ENCODE assay signal across 22 cellular contexts in the genomic region with DNA sequence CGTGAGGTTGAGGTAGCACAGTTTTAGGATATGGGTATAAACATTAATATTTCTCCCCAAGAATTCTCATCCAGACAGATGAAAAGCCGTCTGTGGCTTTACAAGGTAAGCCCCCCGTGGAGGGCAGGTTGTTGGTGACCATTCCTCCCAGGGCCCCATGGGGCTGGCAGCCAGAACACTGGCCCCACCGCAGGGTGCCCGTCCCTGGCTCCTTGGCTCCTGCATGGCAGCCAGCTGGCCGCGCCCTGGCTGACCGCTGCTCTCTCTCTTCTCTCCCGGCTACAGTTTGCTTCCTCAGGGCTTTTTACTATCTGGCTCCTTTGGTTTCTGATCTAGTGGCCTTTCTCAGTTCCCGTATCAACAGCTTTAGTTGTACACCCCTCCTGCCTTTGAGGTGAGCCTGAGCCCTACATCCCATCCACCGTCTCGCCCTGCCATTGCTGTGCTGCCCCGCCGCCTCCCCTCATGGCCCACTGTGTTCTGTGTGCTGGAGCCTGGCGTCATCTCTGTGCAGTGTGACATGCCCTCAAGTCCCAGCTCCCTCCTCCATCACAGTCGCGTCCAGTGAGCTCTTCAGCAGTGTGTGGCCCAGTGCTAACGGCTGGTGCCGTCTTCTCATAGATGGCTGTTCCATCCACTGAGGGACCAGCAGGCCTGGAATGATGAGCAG. TPM values are rescaled to one million over a fixed set of nuclear protein-coding genes. Genes with fewer than 3 reads are reported as not detected.
DNase-seq lines count a peak whose midpoint lies in the region; ATAC-seq and TF ChIP-seq lines count a peak whose summit lies in the region.
"Had no signal": no experiment of that assay in that cellular context is flagged by ENCODE, and none has a peak within 500 bp of the region (broad histone marks: within the 10 kb centered on the region; RNA-seq: fewer than 3 reads in every experiment).

No MANE protein-coding gene starts in this region.

- H3K4me1 Mint-ChIP-seq in CD14-positive monocyte = peaks cover 14% of the 10 kb centered on the region
- peaks cover 13% of the 10 kb centered on the region for H3K4me1 Mint-ChIP-seq in CD8-positive, alpha-beta T cell (ENCODE audit: low read depth)
- H3K4me1 Mint-ChIP-seq in WTC11 = peaks cover 45% of the 10 kb centered on the region
- H3K4me1 Mint-ChIP-seq in nephron = peaks cover 68% of the 10 kb centered on the region

- H3K9me3 ChIP-seq in CD8-positive, alpha-beta T cell (ENCODE audit: low read length) = no peaks in the 10 kb centered on the region
- H3K9me3 ChIP-seq: gastroesophageal sphincter, MG63, transverse colon had no signal

- H3K27ac ChIP-seq in CD8-positive, alpha-beta T cell (ENCODE audit: low read depth, low read length) = no peak overlapping the region
- H3K27ac ChIP-seq: gastroesophageal sphincter, parathyroid adenoma, transverse colon had no signal

- H3K4me3 Mint-ChIP-seq in CD14-positive monocyte (no peak overlapping the region), WTC11 (no peak overlapping the region), nephron (no peak overlapping the region)
- H3K4me3 Mint-ChIP-seq in CD8-positive, alpha-beta T cell = no peak overlapping the region

- no peak for DNase-seq in CD14-positive monocyte (ENCODE audit: low spot score)
- no peak for DNase-seq in CD8-positive, alpha-beta T cell
- DNase-seq in WTC11 (ENCODE audit: low spot score) = no peak
- no peak for DNase-seq in NCI-H82 treated with DMSO at 0.1 percent for 48 hours (lab: John Stamatoyannopoulos, UW; ENCODE audit: unreplicated experiment)
- DNase-seq in hypothalamus (lab: John Stamatoyannopoulos, UW) = no peak
- DNase-seq in germinal center (ENCODE audit: low spot score) = no peak
- DNase-seq: activated CD4-positive, alpha-beta T cell treated with anti-CD3 and anti-CD28 coated beads for 1 hour; activated effector memory CD4-positive, alpha-beta T cell treated with Interleukin-2 at 50 U/mL for 16 hours; AML-193; effector CD4-positive, alpha-beta T cell; kidney glomerular epithelial cell; mammary epithelial cell; MG63; NCI-H1436; NCI-H510A treated with DMSO at 0.1 percent for 48 hours; stimulated activated CD4-positive, alpha-beta T cell treated with anti-CD3 and anti-CD28 coated beads, Interleukin-2, amount 100 ng/mL, for 24 hours; stimulated activated naive CD4-positive, alpha-beta T cell treated with Interleukin-2 at 50 U/mL for 16 hours; transverse colon had no signal

- H3K27me3 Mint-ChIP-seq in CD14-positive monocyte (ENCODE audit: low read depth in 3 of 3) = peaks cover 5 to 15% (median 13%) of the 10 kb centered on the region in 3 donors
- H3K27me3 Mint-ChIP-seq in CD8-positive, alpha-beta T cell (ENCODE audit: low read depth) = no peaks in the 10 kb centered on the region
- no peaks in the 10 kb centered on the region for H3K27me3 Mint-ChIP-seq in WTC11 (ENCODE audit: low read depth)
- peaks cover 14% of the 10 kb centered on the region for H3K27me3 Mint-ChIP-seq in nephron (ENCODE audit: low read depth)

- intact Hi-C loops in CD14-positive monocyte (cut with micrococcal nuclease) = no loop called here
- intact Hi-C loops in CD8-positive, alpha-beta T cell (cut with DNase I, micrococcal nuclease) = no loop called here

- CTCF ChIA-PET in CD8-positive, alpha-beta T cell (lab: Charles Lee) = interaction anchor here (1.2 to 2.8 kb wide), 5 partner anchors 10 to 100 kb away, joined by 3 to 9 read pairs (median 5); partner anchors contain the start of gene RAB35
- CTCF ChIA-PET in WTC11 (lab: Charles Lee) = no interaction called here

- peaks cover 19 to 22% of the 10 kb centered on the region in 2 donors for H3K36me3 Mint-ChIP-seq in CD14-positive monocyte
- H3K36me3 Mint-ChIP-seq in CD8-positive, alpha-beta T cell = peaks cover 43% of the 10 kb centered on the region
- no peaks in the 10 kb centered on the region; the same call in 1 of the 2 replicates for H3K36me3 Mint-ChIP-seq in WTC11
- H3K36me3 Mint-ChIP-seq in nephron (ENCODE audit: low read depth) = peaks cover 6% of the 10 kb centered on the region

- H3K27ac Mint-ChIP-seq in CD14-positive monocyte (peak overlapping the region in 4 of 7 donors; percentile 32 to 52 (median 44)), WTC11 (peak overlapping the region; percentile 50; the same call in 1 of the 2 replicates), nephron (peak overlapping the region; percentile 5 to 41 (median 40))
- peak overlapping the region; percentile 50 for H3K27ac Mint-ChIP-seq in CD8-positive, alpha-beta T cell

- H3K9me3 Mint-ChIP-seq in CD14-positive monocyte = no peaks in the 10 kb centered on the region
- H3K9me3 Mint-ChIP-seq in CD8-positive, alpha-beta T cell = no peaks in the 10 kb centered on the region
- no peaks in the 10 kb centered on the region for H3K9me3 Mint-ChIP-seq in WTC11
- H3K9me3 Mint-ChIP-seq in nephron = no peaks in the 10 kb centered on the region

- ATAC-seq in CD8-positive, alpha-beta T cell = no peak
- ATAC-seq in WTC11 = no peak
- ATAC-seq: esophagus mucosa, gastroesophageal sphincter had no signal

- TF ChIP-seq CTCF in CD14-positive monocyte (IDR thresholded peaks at IDR 0.05) (no peak), WTC11 (IDR thresholded peaks at IDR 0.05) (no peak), nephron (IDR thresholded peaks at IDR 0.05; ENCODE audit: unreplicated experiment in 3 of 3) (no peak)
- no peak for TF ChIP-seq CTCF in CD8-positive, alpha-beta T cell (IDR thresholded peaks at IDR 0.05)

- POLR2A ChIA-PET in CD8-positive, alpha-beta T cell (lab: Charles Lee) = interaction anchor here (1.2 kb wide), 1 partner anchor 102 kb away, joined by 3 read pairs; the partner anchor contains the start of gene BICDL1
- POLR2A ChIA-PET in WTC11 (lab: Charles Lee) = interaction anchor here (1.7 kb wide), 1 partner anchor 26 kb away, joined by 5 read pairs; the partner anchor contains the start of gene RAB35

- H3K4me3 ChIP-seq in CD8-positive, alpha-beta T cell (ENCODE audit: low read depth, low read length) = no peak overlapping the region
- H3K4me3 ChIP-seq: gastroesophageal sphincter, MG63, transverse colon had no signal

- H3K4me1 ChIP-seq in CD8-positive, alpha-beta T cell (ENCODE audit: insufficient read depth, low read length) = peaks cover 12% of the 10 kb centered on the region

- H3K27me3 ChIP-seq in CD8-positive, alpha-beta T cell (ENCODE audit: insufficient read depth, low read length) = no peaks in the 10 kb centered on the region
- H3K27me3 ChIP-seq: gastroesophageal sphincter, MG63, transverse colon had no signal

- H3K36me3 ChIP-seq in CD8-positive, alpha-beta T cell (ENCODE audit: insufficient read depth, low read length) = no peaks in the 10 kb centered on the region
- H3K36me3 ChIP-seq: transverse colon had no signal

TF ChIP-seq in WTC11, 78 proteins besides CTCF, POLR2A, EP300 and RAD21 (continues in another document):
- TF ChIP-seq ZNF232 (CRISPR knock-in tag; IDR thresholded peaks at IDR 0.05) (no peak), KAT7 (CRISPR knock-in tag; IDR thresholded peaks at IDR 0.05; ENCODE audit: borderline replicate concordance) (no peak), ZNF121 (CRISPR knock-in tag; IDR thresholded peaks at IDR 0.05) (no peak), TEAD1 (CRISPR knock-in tag; IDR thresholded peaks at IDR 0.05) (no peak), TEAD4 (CRISPR knock-in tag; IDR thresholded peaks at IDR 0.05) (no peak), ZNF425 (CRISPR knock-in tag; conservative IDR thresholded peaks at IDR 0.05) (no peak), FOXK1 (CRISPR knock-in tag; IDR thresholded peaks at IDR 0.05) (no peak), PRRX2 (CRISPR knock-in tag; IDR thresholded peaks at IDR 0.05) (no peak)
- TF ChIP-seq, protein P1, sequence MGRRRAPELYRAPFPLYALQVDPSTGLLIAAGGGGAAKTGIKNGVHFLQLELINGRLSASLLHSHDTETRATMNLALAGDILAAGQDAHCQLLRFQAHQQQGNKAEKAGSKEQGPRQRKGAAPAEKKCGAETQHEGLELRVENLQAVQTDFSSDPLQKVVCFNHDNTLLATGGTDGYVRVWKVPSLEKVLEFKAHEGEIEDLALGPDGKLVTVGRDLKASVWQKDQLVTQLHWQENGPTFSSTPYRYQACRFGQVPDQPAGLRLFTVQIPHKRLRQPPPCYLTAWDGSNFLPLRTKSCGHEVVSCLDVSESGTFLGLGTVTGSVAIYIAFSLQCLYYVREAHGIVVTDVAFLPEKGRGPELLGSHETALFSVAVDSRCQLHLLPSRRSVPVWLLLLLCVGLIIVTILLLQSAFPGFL (CRISPR knock-in tag; IDR thresholded peaks at IDR 0.05; ENCODE audit: borderline replicate concordance) = no peak
- TF ChIP-seq, protein P2, sequence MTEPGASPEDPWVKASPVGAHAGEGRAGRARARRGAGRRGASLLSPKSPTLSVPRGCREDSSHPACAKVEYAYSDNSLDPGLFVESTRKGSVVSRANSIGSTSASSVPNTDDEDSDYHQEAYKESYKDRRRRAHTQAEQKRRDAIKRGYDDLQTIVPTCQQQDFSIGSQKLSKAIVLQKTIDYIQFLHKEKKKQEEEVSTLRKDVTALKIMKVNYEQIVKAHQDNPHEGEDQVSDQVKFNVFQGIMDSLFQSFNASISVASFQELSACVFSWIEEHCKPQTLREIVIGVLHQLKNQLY (CRISPR knock-in tag; IDR thresholded peaks at IDR 0.05) = no peak
- TF ChIP-seq, protein P3, sequence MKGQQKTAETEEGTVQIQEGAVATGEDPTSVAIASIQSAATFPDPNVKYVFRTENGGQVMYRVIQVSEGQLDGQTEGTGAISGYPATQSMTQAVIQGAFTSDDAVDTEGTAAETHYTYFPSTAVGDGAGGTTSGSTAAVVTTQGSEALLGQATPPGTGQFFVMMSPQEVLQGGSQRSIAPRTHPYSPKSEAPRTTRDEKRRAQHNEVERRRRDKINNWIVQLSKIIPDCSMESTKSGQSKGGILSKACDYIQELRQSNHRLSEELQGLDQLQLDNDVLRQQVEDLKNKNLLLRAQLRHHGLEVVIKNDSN (CRISPR knock-in tag; IDR thresholded peaks at IDR 0.05) = no peak

RNA-seq across cellular contexts. Expression of gene RAB35, which starts 25.8 kb away (rescaled TPM):
- 10 to 100 TPM; 20.4 to 21.6 TPM for polyA plus RNA-seq in CD14-positive monocyte
- total RNA-seq in CD8-positive, alpha-beta T cell = 10 to 100 TPM; 61.6 to 63.7 TPM
- total RNA-seq in WTC11 (2021) = 44.2 to 47.6 TPM (median 44.5 TPM) in 3 replicates
